ENCODE assay signal across 18 cellular contexts in genomic region chr2:41965173-41965875, GRCh38.
DNase-seq lines count a peak whose midpoint lies in the region; ATAC-seq, FAIRE-seq and TF ChIP-seq lines count a peak whose summit lies in the region.
"Had no signal": no experiment of that assay in that cellular context is flagged by ENCODE, and none has a peak within 500 bp of the region (broad histone marks: within the 10 kb centered on the region; RNA-seq: fewer than 3 reads in every experiment).

No MANE protein-coding gene starts in this region.

- H3K9ac ChIP-seq in astrocyte (ENCODE audit: low read length): peak overlapping the region; percentile 65

- CTCF ChIA-PET in Caco-2 (lab: Charles Lee): no interaction called here

- peak overlapping the region; percentile 64 for H2AFZ ChIP-seq in astrocyte (ENCODE audit: low read depth, low read length)

- intact Hi-C loops in Caco-2 (cut with micrococcal nuclease; ENCODE audit: unreplicated experiment): loop anchor here (2.0 kb wide), 2 partner anchors 15 to 19 kb away; no protein-coding TSS in a partner anchor

- H4K20me1 ChIP-seq in astrocyte (ENCODE audit: insufficient read depth, low read length): no peaks in the 10 kb centered on the region

- H3K4me3 ChIP-seq in Caco-2 (ENCODE audit: low read depth, low read length) (no peak overlapping the region), astrocyte (ENCODE audit: insufficient read depth, low read depth, low read length) (no peak overlapping the region), skin epidermis (no peak overlapping the region)
- H3K4me3 ChIP-seq: MG63 had no signal

- H3K4me3 Mint-ChIP-seq in Caco-2 (ENCODE audit: unreplicated experiment) (no peak overlapping the region), astrocyte (ENCODE audit: unreplicated experiment) (no peak overlapping the region)
- H3K4me3 Mint-ChIP-seq: B cell; central memory CD8-positive, alpha-beta T cell; T-helper 2 cell treated with Interferon-gamma antibody and Interleukin-4, amounts not matched to agents 5 μg/mL and 100 μg/mL, for 36 hours had no signal

- no peaks in the 10 kb centered on the region for H3K79me2 ChIP-seq in astrocyte (ENCODE audit: insufficient read depth, low read length)

- H3K4me1 Mint-ChIP-seq in Caco-2 (ENCODE audit: low read depth, unreplicated experiment) (peaks cover 45% of the 10 kb centered on the region), astrocyte (ENCODE audit: low read depth, unreplicated experiment) (peaks cover 9% of the 10 kb centered on the region)
- H3K4me1 Mint-ChIP-seq: B cell had no signal

- no peaks in the 10 kb centered on the region for H3K9me3 ChIP-seq in Caco-2
- H3K9me3 ChIP-seq in astrocyte (ENCODE audit: insufficient read depth, low read depth, low read length): no peaks in the 10 kb centered on the region
- H3K9me3 ChIP-seq: MG63 had no signal

- peak overlapping the region; percentile 36 for H3K27ac Mint-ChIP-seq in Caco-2 (ENCODE audit: unreplicated experiment)
- H3K27ac Mint-ChIP-seq in astrocyte (ENCODE audit: unreplicated experiment): no peak overlapping the region
- H3K27ac Mint-ChIP-seq: activated T-helper 2 cell treated with anti-CD3 and anti-CD28 coated beads, Interferon-gamma antibody, Interleukin-2, Interleukin-4, amounts not matched to agents 10 μg/mL and 5 μg/mL and 100 μg/mL, durations not matched to agents 14 hours and 24 hours and 36 hours; B cell; T-helper 2 cell treated with Interferon-gamma antibody and Interleukin-4, amounts not matched to agents 5 μg/mL and 100 μg/mL, for 36 hours had no signal

- H3K4me2 ChIP-seq in astrocyte (ENCODE audit: low read length): peak overlapping the region; percentile 79

- H3K4me1 ChIP-seq in Caco-2 (peaks cover 44% of the 10 kb centered on the region), astrocyte (ENCODE audit: insufficient read depth, low read length) (peaks cover 22% of the 10 kb centered on the region)

- no peak for DNase-seq in Caco-2
- DNase-seq in astrocyte (ENCODE audit: low read depth): no peak
- peak; percentile 21 for DNase-seq in medulla oblongata (ENCODE audit: extremely low spot score)
- DNase-seq in NCI-H1092 (lab: John Stamatoyannopoulos, UW): no peak
- no peak for DNase-seq in activated effector memory CD4-positive, alpha-beta T cell treated with Interleukin-2 at 50 U/mL for 16 hours
- no peak for DNase-seq in AG20443 (ENCODE audit: low spot score)
- DNase-seq: activated CD4-positive, alpha-beta T cell treated with anti-CD3 and anti-CD28 coated beads, Interleukin-2, amount 50 U/mL, for 1 hour; DND-41; NCI-H446 had no signal

- H3K36me3 ChIP-seq in Caco-2 (ENCODE audit: control insufficient read depth, insufficient read depth, low read length): no peaks in the 10 kb centered on the region
- H3K36me3 ChIP-seq in astrocyte (ENCODE audit: insufficient read depth, low read length): no peaks in the 10 kb centered on the region
- H3K36me3 ChIP-seq: MG63 had no signal

- H3K9me3 Mint-ChIP-seq in Caco-2 (ENCODE audit: unreplicated experiment) (no peaks in the 10 kb centered on the region), astrocyte (ENCODE audit: unreplicated experiment) (no peaks in the 10 kb centered on the region)
- H3K9me3 Mint-ChIP-seq: activated T-helper 2 cell treated with anti-CD3 and anti-CD28 coated beads, Interferon-gamma antibody, Interleukin-2, Interleukin-4, amounts not matched to agents 10 μg/mL and 5 μg/mL and 100 μg/mL, durations not matched to agents 14 hours and 24 hours and 36 hours; central memory CD8-positive, alpha-beta T cell; T-helper 2 cell treated with Interferon-gamma antibody and Interleukin-4, amounts not matched to agents 5 μg/mL and 100 μg/mL, for 36 hours had no signal

- POLR2A ChIA-PET in Caco-2 (lab: Charles Lee): no interaction called here

- H3K27ac ChIP-seq in astrocyte (ENCODE audit: low read depth, low read length): peak overlapping the region; percentile 88
- H3K27ac ChIP-seq in skin epidermis: peak overlapping the region in 12 of 21 experiments; percentile 23 to 83 (median 61)

- no peaks in the 10 kb centered on the region for H3K27me3 Mint-ChIP-seq in Caco-2 (ENCODE audit: insufficient read depth, unreplicated experiment)
- H3K27me3 Mint-ChIP-seq in astrocyte (ENCODE audit: low read depth, unreplicated experiment): peaks cover 18% of the 10 kb centered on the region

- no peak for FAIRE-seq in astrocyte (lab: Jason Lieb, UNC)
- FAIRE-seq: RCC 7860 had no signal

- TF ChIP-seq CTCF in Caco-2 (IDR thresholded peaks at IDR 0.05; ENCODE audit: insufficient read depth in 1 of 2, low read depth in 1 of 2, low read length in 1 of 2, severe bottlenecking in 1 of 2, unreplicated experiment in 1 of 2): no peak
- TF ChIP-seq CTCF in astrocyte (IDR thresholded peaks at IDR 0.05; ENCODE audit: insufficient read depth, low read depth, low read length): no peak

- H3K36me3 Mint-ChIP-seq in Caco-2 (ENCODE audit: insufficient read depth, unreplicated experiment) (no peaks in the 10 kb centered on the region), astrocyte (ENCODE audit: low read depth, unreplicated experiment) (peaks cover 3% of the 10 kb centered on the region)

- BruUV-seq in Caco-2 (replicated peaks; lab: Mats Ljungman, UMichigan): no TSS peak

- H3K27me3 ChIP-seq in Caco-2 (replicated peaks; ENCODE audit: control insufficient read depth, insufficient read depth, low read length): no peaks in the 10 kb centered on the region
- no peaks in the 10 kb centered on the region for H3K27me3 ChIP-seq in astrocyte (ENCODE audit: insufficient read depth, low read length)
- H3K27me3 ChIP-seq: MG63 had no signal

- ATAC-seq in HG03571 (IDR thresholded peaks at IDR 0.05; ENCODE audit: unreplicated experiment): no peak
- ATAC-seq: esophagus mucosa had no signal
